ENCODE assay signal across 15 cellular contexts in the genomic region with DNA sequence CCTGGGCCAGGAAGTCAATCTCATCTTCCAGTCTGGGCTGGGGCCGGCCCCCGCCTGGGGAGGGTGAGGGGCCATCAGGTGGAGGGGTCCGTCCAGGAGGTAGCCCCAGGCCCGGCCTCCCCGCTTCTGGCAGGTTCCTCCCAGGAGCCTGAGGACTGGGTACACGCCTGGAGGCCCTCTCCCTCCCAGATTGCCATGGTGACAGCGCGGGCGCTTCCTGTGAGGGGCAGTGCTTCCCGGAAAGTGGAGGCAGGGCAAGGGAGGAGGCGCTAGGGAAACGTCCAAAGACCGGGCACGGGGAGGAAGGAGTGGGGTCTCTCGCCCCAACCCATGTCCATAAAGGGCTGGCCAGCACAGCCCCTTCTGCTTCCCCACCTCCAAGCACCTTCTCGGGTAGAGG. TPM values are rescaled to one million over a fixed set of nuclear protein-coding genes. Genes with fewer than 3 reads are reported as not detected.
"Had no signal": no experiment of that assay in that cellular context is flagged by ENCODE, and none has a peak within 500 bp of the region (broad histone marks: within the 10 kb centered on the region; RNA-seq: fewer than 3 reads in every experiment).

No MANE protein-coding gene starts in this region.

- DNase-seq: activated CD4-positive, alpha-beta memory T cell treated with anti-CD3 and anti-CD28 coated beads, Interleukin-2, amount 10 ng/mL, durations not matched to agents 7 days and 5 days; activated gamma-delta T cell treated with Interleukin-2 at 50 U/mL for 16 hours; activated naive CD8-positive, alpha-beta T cell treated with anti-CD3 and anti-CD28 coated beads, Interleukin-2, amount 10 ng/mL, durations not matched to agents 7 days and 5 days; activated T-cell treated with anti-CD3 and anti-CD28 coated beads, Interleukin-2, amount 50 U/mL, for 48 hours; aorta; foreskin melanocyte; heart left ventricle; posterior cingulate gyrus; SW 1271 had no signal

- H3K27ac ChIP-seq: neural progenitor cell, right atrium auricular region, tibial nerve had no signal

- H3K9ac ChIP-seq: neural progenitor cell had no signal

- H3K9me3 ChIP-seq: heart left ventricle, right atrium auricular region, tibial nerve had no signal

- H2AFZ ChIP-seq: neural progenitor cell had no signal

- ATAC-seq: heart left ventricle had no signal

- H3K36me3 ChIP-seq: neural progenitor cell had no signal

- H3K27me3 ChIP-seq: right atrium auricular region, tibial nerve had no signal

- H3K4me3 ChIP-seq: heart left ventricle, neural progenitor cell, right atrium auricular region, smooth muscle cell had no signal

- H3K4me2 ChIP-seq: neural progenitor cell, smooth muscle cell had no signal

RNA-seq across cellular contexts. Expression of a gene that starts 9.2 kb away (rescaled TPM):
- total RNA-seq: bronchial epithelial cell, myocyte, smooth muscle cell had no signal
- polyA plus RNA-seq: aorta, smooth muscle cell had no signal

RNA-seq across cellular contexts. Expression of a gene that starts 12.7 kb away (rescaled TPM):
- total RNA-seq: activated naive CD8-positive, alpha-beta T cell treated with anti-CD3 and anti-CD28 coated beads, Interleukin-2, amount 10 ng/mL, durations not matched to agents 7 days and 5 days; smooth muscle cell had no signal
- polyA plus RNA-seq: aorta had no signal
